4 cellular contexts compared by ENCODE assay signal in genomic region chr20:63797175-63797574, GRCh38. TPM values are rescaled to one million over a fixed set of nuclear protein-coding genes. Genes with fewer than 3 reads are reported as not detected.
DNase-seq lines count a peak whose midpoint lies in the region; ATAC-seq, FAIRE-seq and TF ChIP-seq lines count a peak whose summit lies in the region.
"Not testable (repeated sequence)": the region's sequence is repeated elsewhere in the genome, so short reads cannot be mapped to it uniquely, and the experiment has no call there.
"Had no signal": no experiment of that assay in that cellular context is flagged by ENCODE, and none has a peak within 500 bp of the region (broad histone marks: within the 10 kb centered on the region; RNA-seq: fewer than 3 reads in every experiment).

No MANE protein-coding gene starts in this region.

- not testable (repeated sequence) for DNase-seq in Panc1 (ENCODE audit: low read depth, low spot score); K562 (ENCODE audit: extremely low read depth in 1 of 4, low spot score in 3 of 4)

- not testable (repeated sequence) for TF ChIP-seq EP300 in K562 (IDR thresholded peaks at IDR 0.05; ENCODE audit: low read length)

- ATAC-seq in Panc1, K562: not testable (repeated sequence)

- not testable (repeated sequence) for H3K4me1 ChIP-seq in HEK293 (ENCODE audit: control insufficient read depth, insufficient read depth, low read length); Panc1 (ENCODE audit: control insufficient read depth, insufficient read depth, low read length)
- peaks cover 0 to 31% of the 10 kb centered on the region in 2 experiments; a peak in 2 of 5 replicates for H3K4me1 ChIP-seq in K562 (replicated peaks in 1 of 2; ENCODE audit: control insufficient read depth in 2 of 2, insufficient read depth in 2 of 2, low read length in 2 of 2)

- not testable (repeated sequence) for TF ChIP-seq POLR2A in K562 (conservative IDR thresholded peaks at IDR 0.05)

- in situ Hi-C loops in Panc1 (cut with HindIII; ENCODE audit: low pct_unique_long_range_greater_than_20kb, low sequenced_read_pairs); K562 (cut with MboI): not testable (repeated sequence)

- H4K20me1 ChIP-seq in K562 (replicated peaks; ENCODE audit: control insufficient read depth, insufficient read depth, low read length): not testable (repeated sequence)

- not testable (repeated sequence) for FAIRE-seq in K562 (lab: Jason Lieb, UNC)

- not testable (repeated sequence) for H3K27me3 ChIP-seq in Panc1 (ENCODE audit: control insufficient read depth, insufficient read depth, low read length)
- H3K27me3 ChIP-seq in K562 (ENCODE audit: control insufficient read depth in 2 of 2, insufficient read depth in 2 of 2, low read length in 2 of 2): peaks cover 3 to 43% of the 10 kb centered on the region in 2 experiments; a peak in 3 of 5 replicates

- POLR2A ChIA-PET in HEK293 (lab: Yijun Ruan, JAX); Panc1 (lab: Charles Lee); K562 (lab: Yijun Ruan, JAX): not testable (repeated sequence)

- not testable (repeated sequence) for H3K79me2 ChIP-seq in K562 (ENCODE audit: control insufficient read depth, insufficient read depth, low read length)

- not testable (repeated sequence) for TF ChIP-seq CTCF in HEK293 (tag by site-specific recombination; IDR thresholded peaks at IDR 0.05); Panc1 (IDR thresholded peaks at IDR 0.05); K562 (IDR thresholded peaks at IDR 0.05 in 2 of 3, conservative IDR thresholded peaks at IDR 0.05 in 1 of 3; ENCODE audit: insufficient read depth in 2 of 3, low read depth in 1 of 3, low read length in 3 of 3)

- H3K9me1 ChIP-seq in K562 (ENCODE audit: control insufficient read depth, insufficient read depth, low read length): not testable (repeated sequence)

- WGBS in K562 (ENCODE audit: insufficient coverage, low coverage, missing lambda C conversion rate): 30% methylated on average over 3 of the region's 3 CpGs

- not testable (repeated sequence) for H2AFZ ChIP-seq in K562 (ENCODE audit: low read depth, low read length)

- CTCF ChIA-PET in HEK293 (lab: Yijun Ruan, JAX); Panc1 (lab: Charles Lee); K562 (lab: Yijun Ruan, JAX; ENCODE audit: low intra/inter-chr PET ratio): not testable (repeated sequence)

- H3K27ac ChIP-seq in HEK293 (ENCODE audit: extremely low read depth, low read depth, low read length); Panc1 (ENCODE audit: low read length); K562 (ENCODE audit: extremely low read depth, low read depth, low read length): not testable (repeated sequence)

- not testable (repeated sequence) for H3K9ac ChIP-seq in K562 (ENCODE audit: insufficient read depth in 1 of 2, low read depth in 2 of 2, low read length in 2 of 2)

- TF ChIP-seq RAD21 in K562 (CRISPR knock-in tag; conservative IDR thresholded peaks at IDR 0.05 in 1 of 2, IDR thresholded peaks at IDR 0.05 in 1 of 2): not testable (repeated sequence)

- H3K4me2 ChIP-seq in K562 (ENCODE audit: insufficient read depth, low read length): not testable (repeated sequence)

- TSS peak; percentile 81 for BruUV-seq in Panc1 (replicated peaks; lab: Mats Ljungman, UMichigan)
- not testable (repeated sequence) for BruUV-seq in K562 (replicated peaks; lab: Mats Ljungman, UMichigan)

- H3K4me3 ChIP-seq in HEK293 (ENCODE audit: low read depth, low read length); Panc1 (ENCODE audit: low read depth in 2 of 2, low read length in 2 of 2); K562: not testable (repeated sequence)

- intact Hi-C loops in Panc1 (cut with micrococcal nuclease; ENCODE audit: unreplicated experiment); K562 (cut with micrococcal nuclease): not testable (repeated sequence)

- not testable (repeated sequence) for H3K36me3 ChIP-seq in HEK293 (ENCODE audit: control insufficient read depth in 2 of 2, insufficient read depth in 1 of 2, low read length in 2 of 2); Panc1 (ENCODE audit: control insufficient read depth, insufficient read depth, low read length); K562 (ENCODE audit: control insufficient read depth, insufficient read depth, low read length)

- not testable (repeated sequence) for H3K9me3 ChIP-seq in HEK293 (ENCODE audit: control insufficient read depth, insufficient read depth, low read depth, low read length); Panc1 (ENCODE audit: control insufficient read depth, insufficient read depth, low read depth, low read length); K562 (replicated peaks; ENCODE audit: control insufficient read depth, insufficient read depth, low read depth, low read length)

TF ChIP-seq in HEK293, 187 proteins besides CTCF, POLR2A, EP300 and RAD21:
- peak; percentile 92 for TF ChIP-seq ZNF146 (tag by site-specific recombination; IDR thresholded peaks at IDR 0.05)

TF ChIP-seq in K562, 482 proteins besides CTCF, POLR2A, EP300 and RAD21:
- TF ChIP-seq ZNF146 (CRISPR knock-in tag; IDR thresholded peaks at IDR 0.05; ENCODE audit: unreplicated experiment) (peak; percentile 80), BCOR (IDR thresholded peaks at IDR 0.05) (peak; percentile 63; the same call in 1 of the 2 replicates)
TF ChIP-seq in K562: peak in this region for 2; not testable (repeated sequence) for 480.

RNA-seq across cellular contexts. Expression of gene ZBTB46, which starts 33.9 kb away (rescaled TPM):
- 15.2 TPM for total RNA-seq in Panc1 (2021; ENCODE audit: unreplicated experiment)
- 8.3 TPM for polyA plus RNA-seq in Panc1 (2012; ENCODE audit: insufficient read length)
- 6.4 and 23.8 TPM in 2 replicates for total RNA-seq in K562 (2011; cell fraction: chromatin; rRNA removed; ENCODE audit: low replicate concordance)
- 8.2 and 11.0 TPM in 2 replicates for total RNA-seq in K562 (2011; cell fraction: nucleolus; rRNA removed)
- total RNA-seq in K562 (2011; cell fraction: nucleoplasm; rRNA removed): 6.0 and 7.5 TPM in 2 replicates
- total RNA-seq in K562 (2014; rRNA removed): 2.2 and 2.6 TPM in 2 replicates
- total RNA-seq in K562 (2014; rRNA removed; fragmentation: Illumina TruSeq; extraction: Trizol): 0.38 and 0.40 TPM in 2 replicates
- total RNA-seq in K562 (2015; rRNA removed; fragmentation: Illumina TruSeq; extraction: Trizol): 2.3 TPM in 2 replicates
- total RNA-seq in K562 (2021): 4.1 and 4.6 TPM in 2 replicates
- 1.1 and 1.7 TPM in 2 replicates for polyA plus RNA-seq in K562 (2011; rRNA removed)
- 1.7 and 3.0 TPM in 2 replicates for polyA plus RNA-seq in K562 (2011; cell fraction: cytosol; rRNA removed)
- polyA plus RNA-seq in K562 (2011; cell fraction: nucleus; rRNA removed): 4.8 and 8.1 TPM in 2 replicates
- polyA plus RNA-seq in K562 (2012): 2.3 and 3.0 TPM in 2 replicates
- polyA plus RNA-seq in K562 (2014; fragmentation: Illumina TruSeq; extraction: Trizol): 0.39 and 1.1 TPM in 2 replicates
- under 1 TPM; 0.29 to 0.58 TPM for polyA plus RNA-seq in K562 (2014; fragmentation: Nextera tagmentation; extraction: Ambion mirVana)
- polyA plus RNA-seq in K562 (2014; rRNA removed): 1.3 and 2.0 TPM in 2 replicates
- polyA minus RNA-seq in K562 (2011; rRNA and poly(A)+ RNA removed): 13.0 and 13.5 TPM in 2 replicates
- polyA minus RNA-seq in K562 (2011; cell fraction: cytosol; rRNA and poly(A)+ RNA removed): 14.3 and 18.7 TPM in 2 replicates
- 4.2 and 5.1 TPM in 2 replicates for polyA minus RNA-seq in K562 (2011; cell fraction: nucleus; rRNA and poly(A)+ RNA removed)
- total RNA-seq: CD8-positive, alpha-beta T cell had no signal

RNA-seq across cellular contexts. Expression of gene SLC2A4RG, which starts 57.6 kb away (rescaled TPM):
- total RNA-seq in Panc1 (2021; ENCODE audit: unreplicated experiment): 166 TPM
- polyA plus RNA-seq in Panc1 (2012; ENCODE audit: insufficient read length): 299 TPM
- total RNA-seq in K562 (2011; cell fraction: chromatin; rRNA removed; ENCODE audit: low replicate concordance): 22.0 and 60.9 TPM in 2 replicates
- total RNA-seq in K562 (2011; cell fraction: nucleolus; rRNA removed): 104 and 105 TPM in 2 replicates
- 35.7 and 41.6 TPM in 2 replicates for total RNA-seq in K562 (2011; cell fraction: nucleoplasm; rRNA removed)
- 62.7 and 92.2 TPM in 2 replicates for total RNA-seq in K562 (2014; rRNA removed)
- total RNA-seq in K562 (2014; rRNA removed; fragmentation: Illumina TruSeq; extraction: Trizol): 8.2 and 8.3 TPM in 2 replicates
- total RNA-seq in K562 (2015; rRNA removed; fragmentation: Illumina TruSeq; extraction: Trizol): 26.5 and 28.3 TPM in 2 replicates
- total RNA-seq in K562 (2021): 97.3 and 104 TPM in 2 replicates
- polyA plus RNA-seq in K562 (2011; rRNA removed): 29.5 and 48.0 TPM in 2 replicates
- polyA plus RNA-seq in K562 (2011; cell fraction: cytosol; rRNA removed): 27.4 and 73.4 TPM in 2 replicates
- polyA plus RNA-seq in K562 (2011; cell fraction: nucleus; rRNA removed): 238 and 316 TPM in 2 replicates
- polyA plus RNA-seq in K562 (2012): 65.5 and 70.1 TPM in 2 replicates
- polyA plus RNA-seq in K562 (2014; fragmentation: Illumina TruSeq; extraction: Trizol): 10.3 and 24.9 TPM in 2 replicates
- polyA plus RNA-seq in K562 (2014; fragmentation: Nextera tagmentation; extraction: Ambion mirVana): 1 to 10 TPM in 1 of 2 experiments, under 1 TPM in 1; 0.34 to 1.1 TPM
- 62.6 and 84.4 TPM in 2 replicates for polyA plus RNA-seq in K562 (2014; rRNA removed)
- 1.6 and 4.4 TPM in 2 replicates for polyA minus RNA-seq in K562 (2011; rRNA and poly(A)+ RNA removed)
- polyA minus RNA-seq in K562 (2011; cell fraction: cytosol; rRNA and poly(A)+ RNA removed): 14.8 and 20.6 TPM in 2 replicates
- polyA minus RNA-seq in K562 (2011; cell fraction: nucleus; rRNA and poly(A)+ RNA removed): 47.3 and 53.0 TPM in 2 replicates
